Comparison of ENCODE assay signal across 23 cellular contexts in genomic region chr1:234294109-234294845, GRCh38.
A peak's percentile ranks its signal among the peaks of the same experiment; 100 is the strongest.
DNase-seq lines count a peak whose midpoint lies in the region; ATAC-seq, FAIRE-seq and TF ChIP-seq lines count a peak whose summit lies in the region.
"Had no signal": no experiment of that assay in that cellular context is flagged by ENCODE, and none has a peak within 500 bp of the region (broad histone marks: within the 10 kb centered on the region; RNA-seq: fewer than 3 reads in every experiment).

No MANE protein-coding gene starts in this region.

- peaks cover 16% of the 10 kb centered on the region for H3K9me3 ChIP-seq in A673 (ENCODE audit: low read depth, low read length, poor library complexity, severe bottlenecking)
- H3K9me3 ChIP-seq in IMR-90 (ENCODE audit: control insufficient read depth, insufficient read depth, low read length) = peaks cover 3% of the 10 kb centered on the region; the same call in 1 of the 2 replicates
- H3K9me3 ChIP-seq in K562 (replicated peaks; ENCODE audit: control insufficient read depth, insufficient read depth, low read depth, low read length) = no peaks in the 10 kb centered on the region
- H3K9me3 ChIP-seq: BE2C had no signal

- peaks cover 26% of the 10 kb centered on the region for H3K4me1 Mint-ChIP-seq in nephron progenitor cell
- no peaks in the 10 kb centered on the region for H3K4me1 Mint-ChIP-seq in chondrocyte (ENCODE audit: low read depth)
- H3K4me1 Mint-ChIP-seq: CD14-positive monocyte; CD4-positive, alpha-beta memory T cell had no signal

- peak overlapping the region; percentile 69 for H3K27ac Mint-ChIP-seq in nephron progenitor cell
- no peak overlapping the region for H3K27ac Mint-ChIP-seq in chondrocyte (ENCODE audit: unreplicated experiment)
- H3K27ac Mint-ChIP-seq: CD4-positive, alpha-beta memory T cell; H9 had no signal

- H2BK120ac ChIP-seq in IMR-90 (ENCODE audit: low read depth, low read length) = no peak overlapping the region

- H3K4me3 ChIP-seq in A673 (ENCODE audit: low read depth, low read length, poor library complexity, severe bottlenecking) (no peak overlapping the region), IMR-90 (ENCODE audit: insufficient read depth, low read depth, low read length) (no peak overlapping the region), K562 (no peak overlapping the region)
- H3K4me3 ChIP-seq: BLaER1 treated with 17β-estradiol and CSF1 and Interleukin-3, amounts not matched to agents 10 nM and 100 nM had no signal

- no peaks in the 10 kb centered on the region for H3K27me3 ChIP-seq in A673 (replicated peaks; ENCODE audit: insufficient read depth, low read depth, low read length, poor library complexity)
- H3K27me3 ChIP-seq in IMR-90 (ENCODE audit: control insufficient read depth, insufficient read depth, low read length) = no peaks in the 10 kb centered on the region
- H3K27me3 ChIP-seq in K562 (ENCODE audit: control insufficient read depth in 2 of 2, insufficient read depth in 2 of 2, low read length in 2 of 2) = peaks cover 21 to 35% of the 10 kb centered on the region in 2 experiments; a peak in 4 of 5 replicates
- H3K27me3 ChIP-seq: BLaER1 treated with 17β-estradiol and CSF1 and Interleukin-3, amounts not matched to agents 10 nM and 100 nM had no signal

- TF ChIP-seq EP300 in K562 (IDR thresholded peaks at IDR 0.05; ENCODE audit: low read length) = no peak

- H3K9ac ChIP-seq in IMR-90 (ENCODE audit: low read depth, low read length) (no peak overlapping the region), K562 (ENCODE audit: insufficient read depth in 1 of 2, low read depth in 2 of 2, low read length in 2 of 2) (no peak overlapping the region)
- H3K9ac ChIP-seq: BLaER1 treated with 17β-estradiol and CSF1 and Interleukin-3, amounts not matched to agents 10 nM and 100 nM had no signal

- H2BK15ac ChIP-seq in IMR-90 (ENCODE audit: low read depth, low read length) = no peak overlapping the region

- H3K27ac ChIP-seq in A673 (ENCODE audit: low read depth, low read length, poor library complexity, severe bottlenecking) (peak overlapping the region; percentile 10), IMR-90 (ENCODE audit: insufficient read depth, low read length) (no peak overlapping the region), K562 (ENCODE audit: extremely low read depth, low read depth, low read length) (no peak overlapping the region)
- H3K27ac ChIP-seq: BLaER1 treated with 17β-estradiol and CSF1 and Interleukin-3, amounts not matched to agents 10 nM and 100 nM had no signal

- H3K79me2 ChIP-seq in K562 (ENCODE audit: control insufficient read depth, insufficient read depth, low read length) = no peaks in the 10 kb centered on the region

- H4K8ac ChIP-seq in IMR-90 (ENCODE audit: low read depth in 2 of 2, low read length in 2 of 2) = no peak overlapping the region

- no peaks in the 10 kb centered on the region for H3K36me3 ChIP-seq in A673 (ENCODE audit: insufficient read depth, low read length, poor library complexity, severe bottlenecking)
- H3K36me3 ChIP-seq in IMR-90 (ENCODE audit: control insufficient read depth, insufficient read depth, low read length) = no peaks in the 10 kb centered on the region
- no peaks in the 10 kb centered on the region for H3K36me3 ChIP-seq in K562 (ENCODE audit: control insufficient read depth, insufficient read depth, low read length)
- H3K36me3 ChIP-seq: BE2C; BLaER1 treated with 17β-estradiol and CSF1 and Interleukin-3, amounts not matched to agents 10 nM and 100 nM had no signal

- TF ChIP-seq CTCF in A673 (conservative IDR thresholded peaks at IDR 0.05; ENCODE audit: low read depth, low read length) = no peak
- no peak for TF ChIP-seq CTCF in IMR-90 (conservative IDR thresholded peaks at IDR 0.05; ENCODE audit: low read depth, low read length)
- no peak for TF ChIP-seq CTCF in K562 (IDR thresholded peaks at IDR 0.05 in 2 of 3, conservative IDR thresholded peaks at IDR 0.05 in 1 of 3; ENCODE audit: insufficient read depth in 2 of 3, low read depth in 1 of 3, low read length in 3 of 3)
- no peak for TF ChIP-seq CTCF in nephron progenitor cell (IDR thresholded peaks at IDR 0.05)
- no peak for TF ChIP-seq CTCF in chondrocyte (IDR thresholded peaks at IDR 0.05)

- intact Hi-C loops in A673 (cut with micrococcal nuclease; ENCODE audit: unreplicated experiment) (no loop called here), IMR-90 (cut with micrococcal nuclease) (no loop called here), K562 (cut with micrococcal nuclease) (no loop called here)

- CTCF ChIA-PET in A673 (lab: Charles Lee) = no interaction called here
- CTCF ChIA-PET in IMR-90 (lab: Yijun Ruan, JAX) = interaction anchor here (3.3 kb wide), 1 partner anchor 16 kb away, joined by 16 read pairs; no protein-coding TSS in a partner anchor
- CTCF ChIA-PET in K562 (lab: Yijun Ruan, JAX; ENCODE audit: low intra/inter-chr PET ratio) = no interaction called here

- H3K9me1 ChIP-seq in IMR-90 (ENCODE audit: insufficient read depth, low read length) (no peaks in the 10 kb centered on the region), K562 (ENCODE audit: control insufficient read depth, insufficient read depth, low read length) (no peaks in the 10 kb centered on the region)

- H3K4me1 ChIP-seq in A673 (ENCODE audit: insufficient read depth, low read length, poor library complexity, severe bottlenecking) = peaks cover 13% of the 10 kb centered on the region
- H3K4me1 ChIP-seq in IMR-90 (ENCODE audit: control insufficient read depth, insufficient read depth, low read length) = no peaks in the 10 kb centered on the region
- H3K4me1 ChIP-seq in K562 (replicated peaks in 1 of 2; ENCODE audit: control insufficient read depth in 2 of 2, insufficient read depth in 2 of 2, low read length in 2 of 2) = no peaks in the 10 kb centered on the region
- H3K4me1 ChIP-seq: BE2C had no signal

- TF ChIP-seq RAD21 in IMR-90 (IDR thresholded peaks at IDR 0.05; ENCODE audit: low read length) (no peak), K562 (CRISPR knock-in tag; conservative IDR thresholded peaks at IDR 0.05 in 1 of 2, IDR thresholded peaks at IDR 0.05 in 1 of 2) (no peak)

- POLR2A ChIA-PET in A673 (lab: Charles Lee; ENCODE audit: low non-redundant PET) (no interaction called here), IMR-90 (lab: Charles Lee; ENCODE audit: unreplicated experiment) (no interaction called here), K562 (lab: Yijun Ruan, JAX) (interaction anchor here (1.3 kb wide), 1 partner anchor 53 kb away, joined by 3 read pairs; no protein-coding TSS in a partner anchor)

- in situ Hi-C loops in IMR-90 (cut with MboI; ENCODE audit: low sequenced_read_pairs) (no loop called here), K562 (cut with MboI) (no loop called here)

- H3K23ac ChIP-seq in IMR-90 (ENCODE audit: low read depth, low read length) = no peak overlapping the region

- H3K79me1 ChIP-seq in IMR-90 (ENCODE audit: low read depth in 1 of 2, low read length in 2 of 2) = no peaks in the 10 kb centered on the region

- H3K18ac ChIP-seq in IMR-90 (ENCODE audit: low read depth, low read length) = no peak overlapping the region

- H2BK20ac ChIP-seq in IMR-90 (ENCODE audit: low read depth, low read length) = no peak overlapping the region

- H2AFZ ChIP-seq in IMR-90 (replicated peaks; ENCODE audit: low read length, poor library complexity) = no peak overlapping the region
- no peak overlapping the region for H2AFZ ChIP-seq in K562 (ENCODE audit: low read depth, low read length)

- no peak overlapping the region for H3K4me2 ChIP-seq in IMR-90 (ENCODE audit: low read depth, low read length)
- no peak overlapping the region for H3K4me2 ChIP-seq in K562 (ENCODE audit: insufficient read depth, low read length)
- H3K4me2 ChIP-seq: BLaER1 treated with 17β-estradiol and CSF1 and Interleukin-3, amounts not matched to agents 10 nM and 100 nM had no signal

- H3K36me3 Mint-ChIP-seq in nephron progenitor cell (ENCODE audit: low read depth) (no peaks in the 10 kb centered on the region), chondrocyte (ENCODE audit: low read depth) (peaks cover 2% of the 10 kb centered on the region)
- H3K36me3 Mint-ChIP-seq: CD14-positive monocyte had no signal

- dilution Hi-C loops in IMR-90 (cut with HindIII; ENCODE audit: low sequenced_read_pairs, unreplicated experiment) = no loop called here

- no peak overlapping the region for H2AK5ac ChIP-seq in IMR-90 (ENCODE audit: low read depth, low read length)

- no peak overlapping the region for H2AK9ac ChIP-seq in IMR-90 (replicated peaks; ENCODE audit: low read depth, low read length, poor library complexity)

- H3K27me3 Mint-ChIP-seq in nephron progenitor cell (ENCODE audit: low read depth, poor library complexity) (peaks cover 2% of the 10 kb centered on the region), chondrocyte (ENCODE audit: low read depth) (peaks cover 26% of the 10 kb centered on the region)

- BruUV-seq in A673 (replicated peaks; lab: Mats Ljungman, UMichigan) (no TSS peak), IMR-90 (replicated peaks; lab: Mats Ljungman, UMichigan) (no TSS peak), K562 (replicated peaks; lab: Mats Ljungman, UMichigan) (no TSS peak)

- H3K4me3 Mint-ChIP-seq in nephron progenitor cell (no peak overlapping the region), chondrocyte (ENCODE audit: unreplicated experiment) (no peak overlapping the region)
- H3K4me3 Mint-ChIP-seq: CD14-positive monocyte; CD4-positive, alpha-beta memory T cell; H9 had no signal

- H2BK5ac ChIP-seq in IMR-90 (ENCODE audit: low read depth, low read length, poor library complexity, severe bottlenecking) = no peak overlapping the region

- H3K4ac ChIP-seq in IMR-90 (ENCODE audit: low read depth, low read length) = no peak overlapping the region

- no peak for FAIRE-seq in K562 (lab: Jason Lieb, UNC)
- FAIRE-seq: G401.6, GM12892 had no signal

- no peak overlapping the region for H3K14ac ChIP-seq in IMR-90 (replicated peaks; ENCODE audit: low read depth, low read length)

- no peaks in the 10 kb centered on the region for H4K20me1 ChIP-seq in IMR-90 (ENCODE audit: insufficient read depth, low read length)
- no peaks in the 10 kb centered on the region for H4K20me1 ChIP-seq in K562 (replicated peaks; ENCODE audit: control insufficient read depth, insufficient read depth, low read length)
- H4K20me1 ChIP-seq: BLaER1 treated with 17β-estradiol and CSF1 and Interleukin-3, amounts not matched to agents 10 nM and 100 nM had no signal

- H4K91ac ChIP-seq in IMR-90 (ENCODE audit: insufficient read depth, low read depth, low read length) = no peak overlapping the region

- no peak for TF ChIP-seq POLR2A in IMR-90 (IDR thresholded peaks at IDR 0.05; ENCODE audit: low read depth, low read length)
- TF ChIP-seq POLR2A in K562 (conservative IDR thresholded peaks at IDR 0.05) = no peak

- H4K5ac ChIP-seq in IMR-90 (ENCODE audit: low read depth, low read length) = no peak overlapping the region

- ATAC-seq in IMR-90 (ENCODE audit: low read depth) (no peak), K562 (no peak)
- ATAC-seq: HCT116 had no signal

- WGBS in IMR-90 (ENCODE audit: extremely low coverage in 2 of 2, insufficient read length in 1 of 2), 2 experiments = 0% methylated on average over 1 of the region's 14 CpGs; no CpG with 5 or more reads in 1 of the 2 experiments
- 2% methylated on average over 14 of the region's 14 CpGs for WGBS in K562 (ENCODE audit: insufficient coverage, low coverage, missing lambda C conversion rate)

- peaks cover 19% of the 10 kb centered on the region for H3K9me3 Mint-ChIP-seq in nephron progenitor cell
- H3K9me3 Mint-ChIP-seq in chondrocyte (ENCODE audit: low read depth) = peaks cover 12% of the 10 kb centered on the region

- DNase-seq in A673 (ENCODE audit: low spot score) = no peak
- no peak for DNase-seq in IMR-90
- DNase-seq in K562 (ENCODE audit: extremely low read depth in 1 of 4, low spot score in 3 of 4) = no peak
- no peak for DNase-seq in nephron progenitor cell
- no peak for DNase-seq in T-helper 2 cell
- no peak for DNase-seq in chondrocyte (ENCODE audit: low spot score)
- DNase-seq in NCI-H226 = no peak
- no peak for DNase-seq in glomerular visceral epithelial cell (ENCODE audit: extremely low spot score)
- DNase-seq: ACHN; AML-193; BE2C; Calu3; CD4-positive, alpha-beta memory T cell; COR-L47; DMS53; DMS79 treated with DMSO at 0.1 percent for 48 hours; GOT3; H9 had no signal

- H3K56ac ChIP-seq in IMR-90 (ENCODE audit: extremely low read depth, insufficient read depth, low read length) = no peak overlapping the region
